Comparison of ENCODE assay signal across 1 cellular context in genomic region chr14:91332448-91333059, GRCh38.
TF ChIP-seq lines count a peak whose summit lies in the region.

No MANE protein-coding gene starts in this region.

TF ChIP-seq in GM23338, 12 proteins besides CTCF, POLR2A, EP300 and RAD21 (continued from another document):
- TF ChIP-seq REST (IDR thresholded peaks at IDR 0.05; ENCODE audit: unreplicated experiment) (no peak), POLR2AphosphoS5 (IDR thresholded peaks at IDR 0.05; ENCODE audit: low read depth) (no peak), EZH2phosphoT487 (IDR thresholded peaks at IDR 0.05; ENCODE audit: unreplicated experiment) (no peak), STAT1 (IDR thresholded peaks at IDR 0.05; ENCODE audit: unreplicated experiment) (no peak), ZNF331 (CRISPR knock-in tag; IDR thresholded peaks at IDR 0.05; ENCODE audit: low read depth) (no peak)
TF ChIP-seq in GM23338: peak in this region for 0.
